ENCODE assay signal across 8 cellular contexts in genomic region chr1:233614743-233615521, GRCh38. TPM values are rescaled to one million over a fixed set of nuclear protein-coding genes. Genes with fewer than 3 reads are reported as not detected.
DNase-seq lines count a peak whose midpoint lies in the region; ATAC-seq and TF ChIP-seq lines count a peak whose summit lies in the region.

No MANE protein-coding gene starts in this region.

- DNase-seq in GM10266 (ENCODE audit: extremely low spot score) (peak; percentile 46), H7 (peak; percentile 59), transverse colon (peak; percentile 26), glomerular visceral epithelial cell (ENCODE audit: extremely low spot score) (no peak), KG1 (lab: John Stamatoyannopoulos, UW) (no peak)

- TF ChIP-seq POLR2A in transverse colon (IDR thresholded peaks at IDR 0.05), result no peak

- 10 to 26% methylated on average over 2 to 33 of the region's 36 CpGs for WGBS in transverse colon (ENCODE audit: low coverage in 1 of 2), 2 donors

- H3K36me3 Mint-ChIP-seq in activated T-helper 17 cell treated with anti-CD3 and anti-CD28 coated beads, Interleukin-2, amount 50 U/mL, for 72 hours (ENCODE audit: low read depth), result peaks cover 6% of the 10 kb centered on the region

- H3K4me3 ChIP-seq in H7 (ENCODE audit: insufficient read depth, low read depth, low read length) (peak overlapping the region; percentile 99), iPS-11a (ENCODE audit: low read depth, low read length) (peak overlapping the region; percentile 81), transverse colon (peak overlapping the region; percentile 52 to 70 (median 58))

- peak overlapping the region; percentile 63 for H3K4me3 Mint-ChIP-seq in activated T-helper 17 cell treated with anti-CD3 and anti-CD28 coated beads, Interleukin-2, amount 50 U/mL, for 72 hours

- peak overlapping the region; percentile 84 to 88 (median 86) for H3K27ac ChIP-seq in transverse colon

- peak overlapping the region; percentile 26 for H3K27ac Mint-ChIP-seq in activated T-helper 17 cell treated with anti-CD3 and anti-CD28 coated beads, Interleukin-2, amount 50 U/mL, for 72 hours

- no peaks in the 10 kb centered on the region for H3K9me3 ChIP-seq in transverse colon

- in situ Hi-C loops in transverse colon (cut with MboI; ENCODE audit: low pct_ligation_motif_present in 1 of 4, low pct_unique_long_range_greater_than_20kb in 1 of 4, low sequenced_read_pairs in 3 of 4), result no loop called here

- H3K27me3 ChIP-seq in H7 (ENCODE audit: control insufficient read depth, insufficient read depth, low read length) (peaks cover 15% of the 10 kb centered on the region), transverse colon (peaks cover 18% of the 10 kb centered on the region)

- H3K9me3 Mint-ChIP-seq in activated T-helper 17 cell treated with anti-CD3 and anti-CD28 coated beads, Interleukin-2, amount 50 U/mL, for 72 hours, result no peaks in the 10 kb centered on the region

- intact Hi-C loops in transverse colon (cut with DNase I; ENCODE audit: low total_unique reads), result no loop called here

- H3K4me1 ChIP-seq in transverse colon, result peaks cover 0 to 11% (median 0%) of the 10 kb centered on the region in 4 donors

- H3K36me3 ChIP-seq in H7 (replicated peaks; ENCODE audit: control insufficient read depth, insufficient read depth, low read length) (no peaks in the 10 kb centered on the region), transverse colon (no peaks in the 10 kb centered on the region)

- TF ChIP-seq CTCF in GM10266 (IDR thresholded peaks at IDR 0.05; ENCODE audit: control insufficient read depth, insufficient read depth, low read depth, missing control alignments), result no peak
- TF ChIP-seq CTCF in transverse colon (IDR thresholded peaks at IDR 0.05), result no peak

- peaks cover 54% of the 10 kb centered on the region for H3K27me3 Mint-ChIP-seq in activated T-helper 17 cell treated with anti-CD3 and anti-CD28 coated beads, Interleukin-2, amount 50 U/mL, for 72 hours

- peak; percentile 31 for ATAC-seq in activated T-helper 17 cell treated with anti-CD3 and anti-CD28 coated beads, Interleukin-2, amount 50 U/mL, for 72 hours (replicated peaks)
- no peak for ATAC-seq in HG03378 (IDR thresholded peaks at IDR 0.05; ENCODE audit: unreplicated experiment)

- TF ChIP-seq EP300 in transverse colon (IDR thresholded peaks at IDR 0.05; ENCODE audit: low read depth), result no peak

- H3K4me1 Mint-ChIP-seq in activated T-helper 17 cell treated with anti-CD3 and anti-CD28 coated beads, Interleukin-2, amount 50 U/mL, for 72 hours, result peaks cover 5% of the 10 kb centered on the region

RNA-seq across cellular contexts. Expression of gene KCNK1, which starts 1.0 kb away (rescaled TPM):
- 34.4 and 41.6 TPM in 2 replicates for total RNA-seq in H7 (2014; rRNA removed; shearing (Covaris generic))
- total RNA-seq in activated T-helper 17 cell treated with anti-CD3 and anti-CD28 coated beads, Interleukin-2, amount 50 U/mL, for 72 hours, result 1 to 10 TPM; 3.4 to 10.0 TPM
- total RNA-seq in transverse colon, result 10 to 100 TPM in 3 of 4 donors, 1 to 10 TPM in 1; 1.2 to 25.7 (median 21.7) TPM

Comparison
In these comparisons a context has a peak if more than half of its experiments do, and no peak if none do; other contexts are left out.
1. DNase-seq: peak in GM10266 (single experiment), H7 (single experiment) and transverse colon (single experiment); none in glomerular visceral epithelial cell (single experiment) and KG1 (single experiment).
2. Peak in every context shown above with its lines, with median percentiles within 50 percentile points of each other: H3K4me3 ChIP-seq.